18 cellular contexts compared by ENCODE assay signal in genomic region chr3:143827425-143827824, GRCh38. TPM values are rescaled to one million over a fixed set of nuclear protein-coding genes. Genes with fewer than 3 reads are reported as not detected.
A peak's percentile ranks its signal among the peaks of the same experiment; 100 is the strongest.
DNase-seq lines count a peak whose midpoint lies in the region; ATAC-seq and TF ChIP-seq lines count a peak whose summit lies in the region.
"Had no signal": no experiment of that assay in that cellular context is flagged by ENCODE, and none has a peak within 500 bp of the region (broad histone marks: within the 10 kb centered on the region; RNA-seq: fewer than 3 reads in every experiment).

No MANE protein-coding gene starts in this region.

- no peaks in the 10 kb centered on the region for H3K9me2 ChIP-seq in Karpas-422 (replicated peaks; ENCODE audit: insufficient read depth, low read length)

- H3K4me1 ChIP-seq in left lung (peaks cover 4 to 63% of the 10 kb centered on the region in 2 donors), Karpas-422 (ENCODE audit: low read length) (no peaks in the 10 kb centered on the region)

- H3K27me3 Mint-ChIP-seq in osteocyte (ENCODE audit: unreplicated experiment), result no peaks in the 10 kb centered on the region

- intact Hi-C loops in left lung (cut with DNase I), result no loop called here

- no peaks in the 10 kb centered on the region for H4K20me1 ChIP-seq in Karpas-422 (ENCODE audit: insufficient read depth, low read depth, low read length)
- H4K20me1 ChIP-seq: BLaER1 had no signal

- no peak overlapping the region for H3K4me3 Mint-ChIP-seq in osteocyte (ENCODE audit: unreplicated experiment)
- H3K4me3 Mint-ChIP-seq: CD8-positive, alpha-beta T cell; HFFc6 had no signal

- TF ChIP-seq CTCF in LNCaP clone FGC (IDR thresholded peaks at IDR 0.05; ENCODE audit: control insufficient read depth, extremely low read depth, insufficient read depth) (no peak), epithelial cell of esophagus (IDR thresholded peaks at IDR 0.05; ENCODE audit: insufficient read depth, low read depth, low read length, missing control alignments) (no peak), left lung (IDR thresholded peaks at IDR 0.05) (no peak), osteocyte (IDR thresholded peaks at IDR 0.05) (no peak)

- H3K27ac Mint-ChIP-seq in osteocyte (ENCODE audit: unreplicated experiment), result no peak overlapping the region
- H3K27ac Mint-ChIP-seq: CD8-positive, alpha-beta T cell; HFFc6 had no signal

- DNase-seq in LNCaP clone FGC (ENCODE audit: low read depth), result peak; percentile 87
- peak; percentile 35 for DNase-seq in epithelial cell of esophagus (ENCODE audit: low read depth)
- DNase-seq in left lung, result no peak
- DNase-seq in ecto neural progenitor cell (ENCODE audit: low spot score), result no peak
- DNase-seq in osteocyte (ENCODE audit: extremely low spot score, unreplicated experiment), result no peak
- DNase-seq in Karpas-422, result no peak
- DNase-seq in SIG-M5 (lab: John Stamatoyannopoulos, UW), result no peak
- DNase-seq: 8988T; Calu3; CD8-positive, alpha-beta T cell; DMS79 treated with DMSO at 0.1 percent for 48 hours; GF-D8; GOT3; H7; HFFc6 had no signal

- no peaks in the 10 kb centered on the region for H3K79me2 ChIP-seq in Karpas-422 (ENCODE audit: low read length)

- no peak overlapping the region for H3K4me2 ChIP-seq in Karpas-422 (ENCODE audit: low read depth, low read length, poor library complexity, severe bottlenecking)
- H3K4me2 ChIP-seq: BLaER1 had no signal

- H3K27ac ChIP-seq in left lung, result no peak overlapping the region
- H3K27ac ChIP-seq in Karpas-422 (ENCODE audit: low read length), result no peak overlapping the region
- H3K27ac ChIP-seq: BLaER1 had no signal

- H3K4me3 ChIP-seq in LNCaP clone FGC (ENCODE audit: low read depth, low read length), result no peak overlapping the region
- no peak overlapping the region for H3K4me3 ChIP-seq in epithelial cell of esophagus (ENCODE audit: low read length)
- no peak overlapping the region for H3K4me3 ChIP-seq in left lung
- H3K4me3 ChIP-seq in Karpas-422 (ENCODE audit: low read length), result no peak overlapping the region
- H3K4me3 ChIP-seq: BLaER1 had no signal

- no peak overlapping the region for H3K9ac ChIP-seq in Karpas-422 (ENCODE audit: low read length)
- H3K9ac ChIP-seq: BLaER1 had no signal

- H3K9me3 Mint-ChIP-seq in osteocyte (ENCODE audit: unreplicated experiment), result no peaks in the 10 kb centered on the region

- no peaks in the 10 kb centered on the region for H3K36me3 Mint-ChIP-seq in osteocyte (ENCODE audit: unreplicated experiment)

- ATAC-seq in left lung, result peak; percentile 35
- ATAC-seq: CD8-positive, alpha-beta T cell; HCT116 had no signal

- H2AFZ ChIP-seq in Karpas-422 (ENCODE audit: low read length), result no peak overlapping the region

- H3K27me3 ChIP-seq in left lung, result no peaks in the 10 kb centered on the region
- no peaks in the 10 kb centered on the region for H3K27me3 ChIP-seq in Karpas-422 (ENCODE audit: low read length)
- H3K27me3 ChIP-seq: BLaER1 had no signal

- no peaks in the 10 kb centered on the region for H3K36me3 ChIP-seq in left lung
- H3K36me3 ChIP-seq in Karpas-422 (ENCODE audit: insufficient read depth, low read length), result no peaks in the 10 kb centered on the region
- H3K36me3 ChIP-seq: BLaER1 had no signal

- H3K4me1 Mint-ChIP-seq in osteocyte (ENCODE audit: unreplicated experiment), result peaks cover 18% of the 10 kb centered on the region

- H3K9me3 ChIP-seq in left lung (no peaks in the 10 kb centered on the region), Karpas-422 (ENCODE audit: low read length) (no peaks in the 10 kb centered on the region)

RNA-seq across cellular contexts. Expression of gene SLC9A9, which starts 20.8 kb away (rescaled TPM):
- 10 to 100 TPM; 15.7 to 17.9 TPM for total RNA-seq in left lung
- total RNA-seq in osteocyte, result 3.5 TPM in 2 replicates
- total RNA-seq in Karpas-422 (2014; rRNA removed; shearing (Covaris generic); ENCODE audit: low replicate concordance), result 2.2 and 2.3 TPM in 2 replicates
- total RNA-seq: HT-29 had no signal

Comparison
In these comparisons a context has a peak if more than half of its experiments do, and no peak if none do; other contexts are left out.
1. DNase-seq: peak in LNCaP clone FGC (single experiment) and epithelial cell of esophagus (single experiment); none in left lung (0 of 2), ecto neural progenitor cell (single experiment), osteocyte (single experiment), Karpas-422 (single experiment) and SIG-M5 (single experiment).